17 cellular contexts compared by ENCODE assay signal in genomic region chr16:89045881-89046280, GRCh38. TPM values are rescaled to one million over a fixed set of nuclear protein-coding genes. Genes with fewer than 3 reads are reported as not detected.
DNase-seq lines count a peak whose midpoint lies in the region; ATAC-seq, FAIRE-seq and TF ChIP-seq lines count a peak whose summit lies in the region.
"Had no signal": no experiment of that assay in that cellular context is flagged by ENCODE, and none has a peak within 500 bp of the region (broad histone marks: within the 10 kb centered on the region; RNA-seq: fewer than 3 reads in every experiment).

No MANE protein-coding gene starts in this region.

- no peak overlapping the region for H3K27ac ChIP-seq in neural progenitor cell
- H3K27ac ChIP-seq: BLaER1 treated with 17β-estradiol and CSF1 and Interleukin-3, amounts not matched to agents 10 nM and 100 nM had no signal

- H2AFZ ChIP-seq in neural progenitor cell (replicated peaks), result no peak overlapping the region
- H2AFZ ChIP-seq: GM23338 had no signal

- H3K4me1 Mint-ChIP-seq in natural killer cell treated with Interleukin-12 subunit alpha and Interleukin-12 subunit beta and Interleukin-15 and Interleukin-18, amount 100 ng/mL, for 72 hours (ENCODE audit: low read depth in 2 of 2), result peaks cover 0 to 10% of the 10 kb centered on the region in 2 donors
- peaks cover 0 to 4% of the 10 kb centered on the region in 2 donors for H3K4me1 Mint-ChIP-seq in natural killer cell
- peaks cover 11% of the 10 kb centered on the region for H3K4me1 Mint-ChIP-seq in neural progenitor cell

- intact Hi-C loops in natural killer cell (cut with micrococcal nuclease), result no loop called here

- TF ChIP-seq CTCF in natural killer cell (IDR thresholded peaks at IDR 0.05) (no peak), bronchial epithelial cell (IDR thresholded peaks at IDR 0.05; ENCODE audit: insufficient read depth, low read length, severe bottlenecking) (no peak), neural progenitor cell (IDR thresholded peaks at IDR 0.05) (no peak)

- H3F3A ChIP-seq in neural progenitor cell (ENCODE audit: low read depth), result no peaks in the 10 kb centered on the region

- no peak for ATAC-seq in natural killer cell treated with Interleukin-12 subunit alpha and Interleukin-12 subunit beta and Interleukin-15 and Interleukin-18, amount 100 ng/mL, for 72 hours
- ATAC-seq in natural killer cell, result no peak
- no peak for ATAC-seq in GM21515 (IDR thresholded peaks at IDR 0.05; ENCODE audit: unreplicated experiment)
- ATAC-seq: GM23338 had no signal

- H3K9me3 Mint-ChIP-seq in natural killer cell treated with Interleukin-12 subunit alpha and Interleukin-12 subunit beta and Interleukin-15 and Interleukin-18, amount 100 ng/mL, for 72 hours, result peaks cover 4% of the 10 kb centered on the region
- H3K9me3 Mint-ChIP-seq in natural killer cell, result peaks cover 2 to 3% of the 10 kb centered on the region in 2 donors
- H3K9me3 Mint-ChIP-seq in neural progenitor cell, result peaks cover 3% of the 10 kb centered on the region

- H3K4me2 ChIP-seq in neural progenitor cell, result no peak overlapping the region
- H3K4me2 ChIP-seq: GM23338 had no signal

- H3K27me3 Mint-ChIP-seq in natural killer cell treated with Interleukin-12 subunit alpha and Interleukin-12 subunit beta and Interleukin-15 and Interleukin-18, amount 100 ng/mL, for 72 hours, result peaks cover 0 to 7% of the 10 kb centered on the region in 2 donors
- H3K27me3 Mint-ChIP-seq in natural killer cell (ENCODE audit: low read depth in 2 of 2) (peaks cover 3 to 8% of the 10 kb centered on the region in 2 donors), neural progenitor cell (ENCODE audit: insufficient read depth, low read depth) (peaks cover 14% of the 10 kb centered on the region)
- H3K27me3 Mint-ChIP-seq: CD4-positive, alpha-beta T cell had no signal

- no peaks in the 10 kb centered on the region for H3K36me3 ChIP-seq in bronchial epithelial cell (ENCODE audit: control insufficient read depth, insufficient read depth, low read length)
- H3K36me3 ChIP-seq in neural progenitor cell, result no peaks in the 10 kb centered on the region
- H3K36me3 ChIP-seq: BLaER1 treated with 17β-estradiol and CSF1 and Interleukin-3, amounts not matched to agents 10 nM and 100 nM had no signal

- no peaks in the 10 kb centered on the region for H3K79me2 ChIP-seq in neural progenitor cell (ENCODE audit: low read depth)

- H3K27ac Mint-ChIP-seq in natural killer cell treated with Interleukin-12 subunit alpha and Interleukin-12 subunit beta and Interleukin-15 and Interleukin-18, amount 100 ng/mL, for 72 hours, result no peak overlapping the region
- H3K27ac Mint-ChIP-seq in natural killer cell (peak overlapping the region in 1 of 2 donors; percentile 5), neural progenitor cell (no peak overlapping the region)
- H3K27ac Mint-ChIP-seq: CD4-positive, alpha-beta T cell; GM23338; H9 had no signal

- H3K4me3 Mint-ChIP-seq in natural killer cell treated with Interleukin-12 subunit alpha and Interleukin-12 subunit beta and Interleukin-15 and Interleukin-18, amount 100 ng/mL, for 72 hours, result peak overlapping the region; percentile 2
- H3K4me3 Mint-ChIP-seq in natural killer cell (no peak overlapping the region), neural progenitor cell (peak overlapping the region; percentile 30)
- H3K4me3 Mint-ChIP-seq: CD4-positive, alpha-beta T cell; GM23338; H9 had no signal

- H3K27me3 ChIP-seq in bronchial epithelial cell (ENCODE audit: control insufficient read depth, insufficient read depth, low read length), result no peaks in the 10 kb centered on the region
- no peaks in the 10 kb centered on the region for H3K27me3 ChIP-seq in neural progenitor cell
- H3K27me3 ChIP-seq: BLaER1 treated with 17β-estradiol and CSF1 and Interleukin-3, amounts not matched to agents 10 nM and 100 nM had no signal

- H3K4me1 ChIP-seq in neural progenitor cell, result peaks cover 6% of the 10 kb centered on the region

- no peak for DNase-seq in natural killer cell treated with Interleukin-12 subunit alpha and Interleukin-12 subunit beta and Interleukin-15 and Interleukin-18, amount 100 ng/mL, for 72 hours (ENCODE audit: low spot score)
- DNase-seq in natural killer cell (no peak), bronchial epithelial cell (ENCODE audit: low read depth) (no peak), neural progenitor cell (ENCODE audit: low spot score) (no peak), D341Med (ENCODE audit: low spot score) (no peak), NCI-H69 (lab: John Stamatoyannopoulos, UW) (no peak)
- DNase-seq: ACHN, Calu3, DMS79, EL, H9 had no signal

- H3K4me3 ChIP-seq in bronchial epithelial cell (ENCODE audit: low read depth, low read length) (no peak overlapping the region), neural progenitor cell (no peak overlapping the region)
- H3K4me3 ChIP-seq: BLaER1 treated with 17β-estradiol and CSF1 and Interleukin-3, amounts not matched to agents 10 nM and 100 nM; GM23338 had no signal

- H3K36me3 Mint-ChIP-seq in natural killer cell treated with Interleukin-12 subunit alpha and Interleukin-12 subunit beta and Interleukin-15 and Interleukin-18, amount 100 ng/mL, for 72 hours, result no peaks in the 10 kb centered on the region
- H3K36me3 Mint-ChIP-seq in natural killer cell (no peaks in the 10 kb centered on the region), neural progenitor cell (no peaks in the 10 kb centered on the region)

- no peak overlapping the region for H3K9ac ChIP-seq in neural progenitor cell
- H3K9ac ChIP-seq: BLaER1 treated with 17β-estradiol and CSF1 and Interleukin-3, amounts not matched to agents 10 nM and 100 nM had no signal

- H3K9me3 ChIP-seq in neural progenitor cell (ENCODE audit: low read depth), result no peaks in the 10 kb centered on the region
- H3K9me3 ChIP-seq: BLaER1 treated with 17β-estradiol and CSF1 and Interleukin-3, amounts not matched to agents 10 nM and 100 nM had no signal

- FAIRE-seq in bronchial epithelial cell (lab: Jason Lieb, UNC), result peak; percentile 52
- FAIRE-seq: G401.6, GM12891 had no signal

- H4K20me1 ChIP-seq in neural progenitor cell (ENCODE audit: low read depth), result no peaks in the 10 kb centered on the region

RNA-seq across cellular contexts. Expression of gene ACSF3, which starts 47.8 kb away (rescaled TPM):
- total RNA-seq in natural killer cell treated with Interleukin-12 subunit alpha and Interleukin-12 subunit beta and Interleukin-15 and Interleukin-18, amount 100 ng/mL, for 72 hours, result 100 to 1,000 TPM in 1 of 2 donors, 10 to 100 TPM in 1; 52.3 to 125 TPM
- total RNA-seq in natural killer cell (10 to 100 TPM; 45.0 to 71.4 (median 51.6) TPM), bronchial epithelial cell (25.8 and 32.8 TPM in 2 replicates), neural progenitor cell (ENCODE audit: low replicate concordance) (14.5 and 25.9 TPM in 2 replicates)
